8 cellular contexts compared by ENCODE assay signal in genomic region chr1:2255047-2255419, GRCh38. TPM values are rescaled to one million over a fixed set of nuclear protein-coding genes. Genes with fewer than 3 reads are reported as not detected.
DNase-seq lines count a peak whose midpoint lies in the region; ATAC-seq, FAIRE-seq and TF ChIP-seq lines count a peak whose summit lies in the region.
"Had no signal": no experiment of that assay in that cellular context is flagged by ENCODE, and none has a peak within 500 bp of the region (broad histone marks: within the 10 kb centered on the region; RNA-seq: fewer than 3 reads in every experiment).

No MANE protein-coding gene starts in this region.

- H3K27me3 ChIP-seq in bronchial epithelial cell (ENCODE audit: control insufficient read depth, insufficient read depth, low read length) (no peaks in the 10 kb centered on the region), transverse colon (no peaks in the 10 kb centered on the region)

- no peak for TF ChIP-seq POLR2A in transverse colon (IDR thresholded peaks at IDR 0.05)

- intact Hi-C loops in transverse colon (cut with DNase I; ENCODE audit: low total_unique reads), result no loop called here

- 94 to 98% methylated on average over 6 of the region's 6 CpGs for WGBS in mesodermal cell (ENCODE audit: insufficient coverage in 2 of 2), 2 experiments
- 90% methylated on average over 6 of the region's 6 CpGs; no CpG with 5 or more reads in 1 of the 2 donors for WGBS in transverse colon (ENCODE audit: low coverage in 1 of 2), 2 donors

- DNase-seq in bronchial epithelial cell (ENCODE audit: low read depth) (no peak), transverse colon (no peak), KBM-7 (no peak)
- no peak for DNase-seq in stimulated activated naive CD4-positive, alpha-beta T cell treated with Interleukin-2 at 50 U/mL for 16 hours (lab: John Stamatoyannopoulos, UW)
- DNase-seq: NCI-H510A treated with DMSO at 0.1 percent for 48 hours had no signal

- peaks cover 14% of the 10 kb centered on the region for H3K9me3 ChIP-seq in KOPT-K1 (ENCODE audit: insufficient read depth, low read length, poor library complexity, severe bottlenecking)
- peaks cover 34% of the 10 kb centered on the region for H3K9me3 ChIP-seq in mesodermal cell (ENCODE audit: control insufficient read depth, low read length)
- peaks cover 0 to 13% of the 10 kb centered on the region in 2 donors for H3K9me3 ChIP-seq in transverse colon

- H3K4me3 ChIP-seq in bronchial epithelial cell (ENCODE audit: low read depth, low read length) (no peak overlapping the region), mesodermal cell (ENCODE audit: extremely low read depth, insufficient read depth, low read length, poor library complexity, severe bottlenecking) (no peak overlapping the region), transverse colon (no peak overlapping the region)

- no peak for TF ChIP-seq CTCF in bronchial epithelial cell (IDR thresholded peaks at IDR 0.05; ENCODE audit: insufficient read depth, low read length, severe bottlenecking)
- TF ChIP-seq CTCF in transverse colon (IDR thresholded peaks at IDR 0.05), result no peak

- H3K27ac ChIP-seq in KOPT-K1 (ENCODE audit: low read depth, low read length, poor library complexity, severe bottlenecking) (peak overlapping the region; percentile 35), mesodermal cell (ENCODE audit: low read depth, low read length, severe bottlenecking) (peak overlapping the region; percentile 93), transverse colon (peak overlapping the region; percentile 55 to 79 (median 68))

- no peak for ATAC-seq in HG02852 (IDR thresholded peaks at IDR 0.05; ENCODE audit: unreplicated experiment)

- peaks cover 5% of the 10 kb centered on the region for H3K4me1 ChIP-seq in mesodermal cell (ENCODE audit: control insufficient read depth, insufficient read depth, low read length, poor library complexity, severe bottlenecking)
- H3K4me1 ChIP-seq in transverse colon, result peaks cover 35 to 65% (median 40%) of the 10 kb centered on the region in 4 donors

- H3K36me3 ChIP-seq in KOPT-K1 (ENCODE audit: insufficient read depth, low read length), result no peaks in the 10 kb centered on the region
- peaks cover 8% of the 10 kb centered on the region for H3K36me3 ChIP-seq in bronchial epithelial cell (ENCODE audit: control insufficient read depth, insufficient read depth, low read length)
- peaks cover 54% of the 10 kb centered on the region for H3K36me3 ChIP-seq in mesodermal cell (ENCODE audit: control insufficient read depth, insufficient read depth, low read length)
- no peaks in the 10 kb centered on the region for H3K36me3 ChIP-seq in transverse colon

- no peak for TF ChIP-seq EP300 in transverse colon (IDR thresholded peaks at IDR 0.05; ENCODE audit: low read depth)

- in situ Hi-C loops in transverse colon (cut with MboI; ENCODE audit: low pct_ligation_motif_present in 1 of 4, low pct_unique_long_range_greater_than_20kb in 1 of 4, low sequenced_read_pairs in 3 of 4), result no loop called here
- in situ Hi-C loops in KBM-7 (cut with MboI; ENCODE audit: low pct_unique_long_range_greater_than_20kb, low sequenced_read_pairs), result no loop called here

- FAIRE-seq in bronchial epithelial cell (lab: Jason Lieb, UNC), result peak; percentile 50

RNA-seq across cellular contexts. Expression of gene SKI, which starts 26.9 kb away (rescaled TPM):
- total RNA-seq in bronchial epithelial cell (8.4 and 9.2 TPM in 2 replicates), transverse colon (10 to 100 TPM; 24.4 to 52.4 (median 32.2) TPM)
- polyA plus RNA-seq in mesodermal cell (2013, experiment 1 of 2), result 38.8 TPM
- 30.8 TPM for polyA plus RNA-seq in mesodermal cell (2013, experiment 2 of 2)

Comparison
In these comparisons a context has a peak if more than half of its experiments do, and no peak if none do; other contexts are left out.
1. H3K27ac ChIP-seq: peak in every context shown above with its lines; median percentile 93 in mesodermal cell; 68 in transverse colon; 35 in KOPT-K1.